In genomic region chr3:196081834-196082470, GRCh38 we compare ENCODE assay signal across 8 cellular contexts.
DNase-seq lines count a peak whose midpoint lies in the region; ATAC-seq and TF ChIP-seq lines count a peak whose summit lies in the region.

TFRC (minus strand) TSS chr3:196082090; CDS start chr3:196077099, 4,991 bp downstream.

- TF ChIP-seq CTCF in AG09319 (IDR thresholded peaks at IDR 0.05; ENCODE audit: low read depth, low read length): no peak

- peak; percentile 60 for DNase-seq in AG09319 (ENCODE audit: extremely low read depth, low read depth)
- peak; percentile 93 to 99 for DNase-seq in NCI-H446 (lab: John Stamatoyannopoulos, UW)
- peak; percentile 93 for DNase-seq in activated CD4-positive, CD25-positive, alpha-beta regulatory T cell treated with anti-CD3 and anti-CD28 coated beads, Interleukin-2, amount 50 U/mL, for 16 hours (ENCODE audit: low read depth, low spot score)
- peak; percentile 94 for DNase-seq in central memory CD4-positive, alpha-beta T cell
- DNase-seq in iris pigment epithelial cell (ENCODE audit: low read depth): peak; percentile 85
- peak; percentile 88 to 96 for DNase-seq in stimulated activated CD4-positive, alpha-beta T cell treated with anti-CD3 and anti-CD28 coated beads, Interleukin-12 subunit alpha, Interleukin-12 subunit beta, amount 100 ng/mL, for 24 hours (ENCODE audit: low read depth in 2 of 2)

- ATAC-seq in GM19035 (IDR thresholded peaks at IDR 0.05; ENCODE audit: unreplicated experiment): peak; percentile 85
- peak; percentile 89 for ATAC-seq in HG03342 (IDR thresholded peaks at IDR 0.05; ENCODE audit: unreplicated experiment)

Comparison
In these comparisons a context has a peak if more than half of its experiments do, and no peak if none do; other contexts are left out.
1. Peak in every context shown above with its lines: DNase-seq and ATAC-seq.